8 cellular contexts compared by ENCODE assay signal in the genomic region with DNA sequence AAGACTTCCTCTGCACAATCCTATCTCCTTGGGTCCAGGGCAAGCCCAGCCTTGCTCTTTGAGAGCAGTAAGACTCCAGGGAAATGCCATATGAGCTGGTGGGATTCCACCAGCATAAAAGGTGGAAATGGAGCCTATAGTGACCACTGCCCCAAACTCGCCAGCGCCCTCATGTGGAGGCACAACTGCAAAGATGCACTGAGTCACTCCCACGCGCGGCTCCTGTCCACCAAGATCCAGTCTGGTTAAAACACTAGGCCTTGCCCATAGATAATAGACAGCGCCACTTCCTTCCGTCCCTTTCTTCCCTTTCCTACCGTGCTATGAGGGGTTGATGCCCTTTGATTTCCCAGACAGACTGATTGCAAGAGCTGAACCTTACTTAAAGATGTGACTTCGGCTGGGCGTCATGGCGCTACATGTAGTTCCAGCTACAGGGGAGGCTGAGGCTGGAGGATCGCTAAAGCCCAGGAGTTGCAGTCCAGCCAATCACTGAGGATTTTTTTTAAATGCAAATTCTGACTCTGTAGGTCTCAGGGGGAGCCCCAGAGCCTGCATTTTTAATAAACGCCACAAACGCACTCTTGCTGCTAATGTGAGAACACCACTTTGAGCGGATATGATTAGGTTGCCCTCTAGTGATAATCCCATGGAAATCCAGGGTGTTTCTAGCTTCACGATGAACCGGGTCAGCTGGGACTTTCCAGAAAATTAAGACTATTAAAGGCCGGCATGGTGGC.
DNase-seq lines count a peak whose midpoint lies in the region; ATAC-seq, FAIRE-seq and TF ChIP-seq lines count a peak whose summit lies in the region.

No MANE protein-coding gene starts in this region.

- no peaks in the 10 kb centered on the region for H3K79me2 ChIP-seq in astrocyte (ENCODE audit: insufficient read depth, low read length)

- CTCF ChIA-PET in activated CD4-positive, alpha-beta T cell treated with anti-CD3 and anti-CD28 coated beads for 36 hours (lab: Charles Lee): interaction anchor here (0.5 to 1.7 kb wide), 12 partner anchors 8 to 346 kb away, joined by 3 to 6 read pairs (median 4); no protein-coding TSS in a partner anchor

- peaks cover 2% of the 10 kb centered on the region for H3K4me1 Mint-ChIP-seq in activated CD4-positive, alpha-beta T cell treated with anti-CD3 and anti-CD28 coated beads for 36 hours
- peaks cover 6% of the 10 kb centered on the region for H3K4me1 Mint-ChIP-seq in activated CD4-positive, alpha-beta T cell treated with anti-CD3 and anti-CD28 coated beads, Interleukin-2, amount 10 ng/mL, durations not matched to agents 24 days and 14 days
- no peaks in the 10 kb centered on the region for H3K4me1 Mint-ChIP-seq in astrocyte (ENCODE audit: low read depth, unreplicated experiment)

- H2AFZ ChIP-seq in astrocyte (ENCODE audit: low read depth, low read length): no peak overlapping the region

- no peaks in the 10 kb centered on the region for H3K36me3 ChIP-seq in astrocyte (ENCODE audit: insufficient read depth, low read length)

- POLR2A ChIA-PET in activated CD4-positive, alpha-beta T cell treated with anti-CD3 and anti-CD28 coated beads for 36 hours (lab: Charles Lee): interaction anchor here (0.7 kb wide), 1 partner anchor 40 kb away, joined by 12 read pairs; no protein-coding TSS in a partner anchor

- no peak overlapping the region for H3K4me2 ChIP-seq in astrocyte (ENCODE audit: low read length)

- H3K9ac ChIP-seq in astrocyte (ENCODE audit: low read length): no peak overlapping the region

- peak; percentile 82 for ATAC-seq in activated CD4-positive, alpha-beta T cell treated with anti-CD3 and anti-CD28 coated beads for 36 hours
- ATAC-seq in left colon (peak; percentile 81), GM18520 (IDR thresholded peaks at IDR 0.05; ENCODE audit: unreplicated experiment) (no peak), GM19395 (IDR thresholded peaks at IDR 0.05; ENCODE audit: unreplicated experiment) (no peak), HG03135 (IDR thresholded peaks at IDR 0.05; ENCODE audit: unreplicated experiment) (no peak)

- no peaks in the 10 kb centered on the region for H3K27me3 ChIP-seq in astrocyte (ENCODE audit: insufficient read depth, low read length)

- no peak for FAIRE-seq in astrocyte (lab: Jason Lieb, UNC)

- H3K9me3 Mint-ChIP-seq in activated CD4-positive, alpha-beta T cell treated with anti-CD3 and anti-CD28 coated beads for 36 hours (ENCODE audit: low read depth): no peaks in the 10 kb centered on the region
- H3K9me3 Mint-ChIP-seq in activated CD4-positive, alpha-beta T cell treated with anti-CD3 and anti-CD28 coated beads, Interleukin-2, amount 10 ng/mL, durations not matched to agents 24 days and 14 days: no peaks in the 10 kb centered on the region
- H3K9me3 Mint-ChIP-seq in astrocyte (ENCODE audit: unreplicated experiment): no peaks in the 10 kb centered on the region

- peak; percentile 18 for TF ChIP-seq CTCF in astrocyte (IDR thresholded peaks at IDR 0.05; ENCODE audit: insufficient read depth, low read depth, low read length)

- H4K20me1 ChIP-seq in astrocyte (ENCODE audit: insufficient read depth, low read length): no peaks in the 10 kb centered on the region

- no peak overlapping the region for H3K4me3 Mint-ChIP-seq in activated CD4-positive, alpha-beta T cell treated with anti-CD3 and anti-CD28 coated beads for 36 hours
- H3K4me3 Mint-ChIP-seq in activated CD4-positive, alpha-beta T cell treated with anti-CD3 and anti-CD28 coated beads, Interleukin-2, amount 10 ng/mL, durations not matched to agents 24 days and 14 days: no peak overlapping the region
- no peak overlapping the region for H3K4me3 Mint-ChIP-seq in astrocyte (ENCODE audit: unreplicated experiment)

- H3K9me3 ChIP-seq in astrocyte (ENCODE audit: insufficient read depth, low read depth, low read length): no peaks in the 10 kb centered on the region

- no peak overlapping the region for H3K4me3 ChIP-seq in astrocyte (ENCODE audit: insufficient read depth, low read depth, low read length)

- peaks cover 2% of the 10 kb centered on the region for H3K4me1 ChIP-seq in astrocyte (ENCODE audit: insufficient read depth, low read length)

- peaks cover 3% of the 10 kb centered on the region for H3K27me3 Mint-ChIP-seq in activated CD4-positive, alpha-beta T cell treated with anti-CD3 and anti-CD28 coated beads for 36 hours
- H3K27me3 Mint-ChIP-seq in activated CD4-positive, alpha-beta T cell treated with anti-CD3 and anti-CD28 coated beads, Interleukin-2, amount 10 ng/mL, durations not matched to agents 24 days and 14 days: peaks cover 3% of the 10 kb centered on the region
- no peaks in the 10 kb centered on the region for H3K27me3 Mint-ChIP-seq in astrocyte (ENCODE audit: low read depth, unreplicated experiment)

- intact Hi-C loops in activated CD4-positive, alpha-beta T cell treated with anti-CD3 and anti-CD28 coated beads for 36 hours (cut with DNase I, micrococcal nuclease): no loop called here
- intact Hi-C loops in activated CD4-positive, alpha-beta T cell treated with anti-CD3 and anti-CD28 coated beads, Interleukin-2, amount 10 ng/mL, durations not matched to agents 24 days and 14 days (cut with micrococcal nuclease): no loop called here
- intact Hi-C loops in left colon (cut with DNase I, micrococcal nuclease): no loop called here

- H3K36me3 Mint-ChIP-seq in activated CD4-positive, alpha-beta T cell treated with anti-CD3 and anti-CD28 coated beads for 36 hours (ENCODE audit: low read depth): no peaks in the 10 kb centered on the region
- H3K36me3 Mint-ChIP-seq in activated CD4-positive, alpha-beta T cell treated with anti-CD3 and anti-CD28 coated beads, Interleukin-2, amount 10 ng/mL, durations not matched to agents 24 days and 14 days (ENCODE audit: low read depth): no peaks in the 10 kb centered on the region
- no peaks in the 10 kb centered on the region for H3K36me3 Mint-ChIP-seq in astrocyte (ENCODE audit: low read depth, unreplicated experiment)

- H3K27ac ChIP-seq in astrocyte (ENCODE audit: low read depth, low read length): no peak overlapping the region

- DNase-seq in activated CD4-positive, alpha-beta T cell treated with anti-CD3 and anti-CD28 coated beads for 36 hours: peak; percentile 46
- no peak for DNase-seq in activated CD4-positive, alpha-beta T cell treated with anti-CD3 and anti-CD28 coated beads, Interleukin-2, amount 10 ng/mL, durations not matched to agents 24 days and 14 days
- DNase-seq in M059J (ENCODE audit: low read depth) (peak; percentile 29), astrocyte (ENCODE audit: low read depth) (peak; percentile 31), left colon (peak in 1 of 2 donors; percentile 33)

- H3K27ac Mint-ChIP-seq in activated CD4-positive, alpha-beta T cell treated with anti-CD3 and anti-CD28 coated beads for 36 hours: no peak overlapping the region
- H3K27ac Mint-ChIP-seq in activated CD4-positive, alpha-beta T cell treated with anti-CD3 and anti-CD28 coated beads, Interleukin-2, amount 10 ng/mL, durations not matched to agents 24 days and 14 days: no peak overlapping the region
- no peak overlapping the region for H3K27ac Mint-ChIP-seq in astrocyte (ENCODE audit: unreplicated experiment)

Comparison
In these comparisons a context has a peak if more than half of its experiments do, and no peak if none do; other contexts are left out.
1. ATAC-seq: peak in activated CD4-positive, alpha-beta T cell treated with anti-CD3 and anti-CD28 coated beads for 36 hours (single experiment) and left colon (single experiment); none in GM18520 (single experiment), GM19395 (single experiment) and HG03135 (single experiment).